ENCODE assay signal across 1 cellular context in genomic region chr3:45088543-45088942, GRCh38.
TF ChIP-seq lines count a peak whose summit lies in the region.

No MANE protein-coding gene starts in this region.

TF ChIP-seq in K562, 482 proteins besides CTCF, POLR2A, EP300 and RAD21 (continued from another document):
- 0 out of 2 replicates have a peak, but pooled peaks have one; percentile 12 for TF ChIP-seq BHLHE40 (IDR thresholded peaks at IDR 0.05; ENCODE audit: low read length)
- no peak for TF ChIP-seq MEIS2 (IDR thresholded peaks at IDR 0.05; ENCODE audit: partially characterized antibody)
- 0 out of 2 replicates have a peak, but pooled peaks have one; percentile 27 for TF ChIP-seq ATF3 (IDR thresholded peaks at IDR 0.05)
- TF ChIP-seq ATF3 (CRISPR knock-in tag; conservative IDR thresholded peaks at IDR 0.05) = no peak
- TF ChIP-seq MAFG (tag; conservative IDR thresholded peaks at IDR 0.05) = no peak
- TF ChIP-seq ZNF212 (CRISPR knock-in tag; IDR thresholded peaks at IDR 0.05) = no peak
